Comparison of ENCODE assay signal across 17 cellular contexts in genomic region chr7:50693475-50693874, GRCh38.
"Had no signal": no experiment of that assay in that cellular context is flagged by ENCODE, and none has a peak within 500 bp of the region (broad histone marks: within the 10 kb centered on the region; RNA-seq: fewer than 3 reads in every experiment).

No MANE protein-coding gene starts in this region.

- H3K27ac ChIP-seq: gastroesophageal sphincter, right lobe of liver had no signal

- H3K9me3 Mint-ChIP-seq: activated CD4-positive, alpha-beta T cell treated with anti-CD3 and anti-CD28 coated beads, Interleukin-2, amount 10 ng/mL, durations not matched to agents 7 days and 5 days; effector memory CD8-positive, alpha-beta T cell; naive thymus-derived CD4-positive, alpha-beta T cell had no signal

- H3K4me3 ChIP-seq: gastroesophageal sphincter, heart right ventricle, lung, right lobe of liver had no signal

- H3K36me3 ChIP-seq: right lobe of liver had no signal

- H3K27me3 ChIP-seq: gastroesophageal sphincter, heart right ventricle, right lobe of liver had no signal

- H3K4me3 Mint-ChIP-seq: activated CD4-positive, alpha-beta T cell treated with anti-CD3 and anti-CD28 coated beads, Interleukin-2, amount 10 ng/mL, durations not matched to agents 7 days and 5 days; effector memory CD8-positive, alpha-beta T cell; T-helper 17 cell had no signal

- DNase-seq: activated CD4-positive, alpha-beta T cell treated with anti-CD3 and anti-CD28 coated beads, Interleukin-2, amount 10 ng/mL, durations not matched to agents 7 days and 5 days; activated CD4-positive, CD25-positive, alpha-beta regulatory T cell; activated CD8-positive, alpha-beta memory T cell treated with anti-CD3 and anti-CD28 coated beads for 24 hours; activated naive CD4-positive, alpha-beta T cell; aorta; cortex of kidney; effector memory CD8-positive, alpha-beta T cell; erythroblast; heart right ventricle; left cardiac atrium; naive thymus-derived CD4-positive, alpha-beta T cell; occipital lobe; right lobe of liver; stimulated activated CD4-positive, alpha-beta T cell treated with anti-CD3 and anti-CD28 coated beads, Interleukin-1b, Interleukin-23, amount 100 ng/mL, for 48 hours; T-helper 17 cell had no signal

- ATAC-seq: effector memory CD8-positive, alpha-beta T cell; gastroesophageal sphincter; left cardiac atrium; naive thymus-derived CD4-positive, alpha-beta T cell; right lobe of liver; T-helper 17 cell had no signal

- H3K27ac Mint-ChIP-seq: activated CD4-positive, alpha-beta T cell treated with anti-CD3 and anti-CD28 coated beads, Interleukin-2, amount 10 ng/mL, durations not matched to agents 7 days and 5 days; effector memory CD8-positive, alpha-beta T cell; naive thymus-derived CD4-positive, alpha-beta T cell; T-helper 17 cell had no signal

- H3K9me3 ChIP-seq: gastroesophageal sphincter, heart right ventricle, right lobe of liver had no signal
